ENCODE assay signal across 8 cellular contexts in the genomic region with DNA sequence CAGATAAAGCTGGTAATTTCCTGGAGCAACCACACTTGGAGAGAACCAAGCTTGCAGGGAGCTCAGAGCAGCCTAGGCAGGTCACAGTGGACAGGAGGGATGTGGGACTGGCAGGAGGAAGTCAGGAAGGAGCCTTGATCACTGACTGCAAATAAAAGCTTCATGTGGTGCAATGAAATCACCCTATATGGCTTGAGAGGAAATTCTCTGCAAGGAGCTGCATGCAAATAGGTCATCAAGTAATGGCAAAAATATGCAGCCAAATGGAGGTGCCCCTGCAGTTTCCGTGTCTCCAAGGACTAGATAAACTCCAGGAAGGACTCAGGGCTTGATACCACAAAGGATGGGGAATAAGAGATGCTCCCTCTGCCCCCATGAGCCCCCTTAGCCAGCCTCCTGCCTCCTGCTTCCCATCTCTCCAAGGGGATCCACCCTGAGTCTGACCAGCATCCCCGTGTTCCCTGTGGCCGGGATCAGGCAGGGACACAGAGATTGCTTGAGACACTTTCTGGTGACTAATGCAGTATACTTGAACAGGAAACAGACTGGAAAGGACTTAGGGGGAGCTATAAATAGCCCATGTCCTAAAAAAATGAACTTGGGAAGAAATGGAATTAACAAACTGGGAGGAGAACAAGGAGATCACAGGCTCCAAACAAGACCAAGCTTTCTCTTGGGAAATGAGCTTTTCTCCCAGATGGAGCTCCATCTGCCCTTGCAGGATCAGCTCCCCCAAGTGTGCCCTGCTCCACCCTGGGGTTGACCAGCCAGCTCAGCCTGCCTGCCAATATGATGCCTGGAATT. TPM values are rescaled to one million over a fixed set of nuclear protein-coding genes. Genes with fewer than 3 reads are reported as not detected.
A peak's percentile ranks its signal among the peaks of the same experiment; 100 is the strongest.
DNase-seq lines count a peak whose midpoint lies in the region; ATAC-seq and TF ChIP-seq lines count a peak whose summit lies in the region.

No MANE protein-coding gene starts in this region.

- ATAC-seq in HG03280 (IDR thresholded peaks at IDR 0.05; ENCODE audit: unreplicated experiment) (no peak), GM18907 (IDR thresholded peaks at IDR 0.05; ENCODE audit: unreplicated experiment) (no peak)

- DNase-seq in DMS 273 (lab: John Stamatoyannopoulos, UW; ENCODE audit: unreplicated experiment) (peak; percentile 60), NCI-H69 (lab: John Stamatoyannopoulos, UW) (peak; percentile 57), mesothelial cell of epicardium (ENCODE audit: low spot score in 2 of 2, unreplicated experiment in 2 of 2) (no peak), SHP77 treated with DMSO at 0.1 percent for 48 hours (lab: John Stamatoyannopoulos, UW) (no peak), iPS-NIHi11 (ENCODE audit: low spot score) (no peak)

- peak overlapping the region; percentile 68 for H3K27ac Mint-ChIP-seq in mesothelial cell of epicardium

- H3K9me3 Mint-ChIP-seq in mesothelial cell of epicardium = no peaks in the 10 kb centered on the region

- no peak for TF ChIP-seq CTCF in mesothelial cell of epicardium (IDR thresholded peaks at IDR 0.05; ENCODE audit: unreplicated experiment)

- H3K4me1 Mint-ChIP-seq in mesothelial cell of epicardium = peaks cover 8% of the 10 kb centered on the region

- H3K36me3 Mint-ChIP-seq in mesothelial cell of epicardium = no peaks in the 10 kb centered on the region

- no peak overlapping the region for H3K4me3 Mint-ChIP-seq in mesothelial cell of epicardium

- peak overlapping the region; percentile 70 for H3K27ac ChIP-seq in cingulate gyrus (ENCODE audit: low read depth, low read length)

- H3K27me3 Mint-ChIP-seq in mesothelial cell of epicardium (ENCODE audit: low read depth) = no peaks in the 10 kb centered on the region

RNA-seq across cellular contexts. Expression of a gene that starts 23.9 kb away (rescaled TPM):
- total RNA-seq in mesothelial cell of epicardium = 8.9 to 15.4 TPM (median 15.0 TPM) in 3 replicates

Comparison
In these comparisons a context has a peak if more than half of its experiments do, and no peak if none do; other contexts are left out.
1. DNase-seq: peak in DMS 273 (single experiment) and NCI-H69 (single experiment); none in mesothelial cell of epicardium (0 of 2), SHP77 treated with DMSO at 0.1 percent for 48 hours (single experiment) and iPS-NIHi11 (single experiment).